Comparison of ENCODE assay signal across 8 cellular contexts in the genomic region with DNA sequence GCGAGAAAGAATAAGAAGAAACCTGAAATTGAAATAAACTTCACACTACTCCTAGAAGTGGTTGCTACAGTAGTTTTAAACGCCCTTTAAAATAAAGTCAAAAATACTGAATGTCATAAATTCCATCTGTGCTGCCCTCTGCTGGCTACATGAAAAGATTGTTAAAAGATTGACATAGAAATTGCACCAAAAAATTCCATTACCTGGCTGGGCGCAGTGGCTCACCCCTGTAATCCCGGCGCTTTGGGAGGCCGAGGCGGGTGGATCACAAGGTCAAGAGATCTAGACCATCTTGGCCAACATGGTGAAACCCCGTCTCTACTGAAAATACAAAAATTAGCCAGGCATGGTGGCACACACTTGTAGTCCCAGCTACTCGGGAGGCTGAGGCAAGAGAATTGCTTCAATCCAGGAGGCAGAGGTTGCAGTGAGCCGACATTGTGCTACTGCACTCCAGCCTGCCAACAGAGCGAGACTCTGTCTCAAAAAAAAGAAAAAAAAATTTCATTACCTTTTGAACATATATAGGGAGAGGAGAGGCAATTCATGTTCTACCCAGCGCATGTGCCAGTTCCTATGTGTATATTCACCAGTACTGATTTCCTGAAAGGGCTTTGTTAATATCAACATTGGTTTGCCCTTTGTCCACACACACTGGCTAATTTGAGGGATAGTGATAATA. TPM values are rescaled to one million over a fixed set of nuclear protein-coding genes. Genes with fewer than 3 reads are reported as not detected.
DNase-seq lines count a peak whose midpoint lies in the region; ATAC-seq and TF ChIP-seq lines count a peak whose summit lies in the region.

No MANE protein-coding gene starts in this region.

- H3K27ac ChIP-seq in 22Rv1 (no peak overlapping the region), mammary epithelial cell (ENCODE audit: insufficient read depth, low read depth, low read length) (no peak overlapping the region), vagina (peak overlapping the region; percentile 92)

- H3K36me3 ChIP-seq in mammary epithelial cell (ENCODE audit: insufficient read depth, low read length) = no peaks in the 10 kb centered on the region
- no peaks in the 10 kb centered on the region for H3K36me3 ChIP-seq in vagina

- H3K9ac ChIP-seq in mammary epithelial cell (ENCODE audit: insufficient read depth, low read length) = no peak overlapping the region

- DNase-seq in EL = peak; percentile 41
- DNase-seq in SK-MEL-5 (ENCODE audit: low read depth, low spot score) = peak; percentile 72
- DNase-seq in mammary epithelial cell = no peak
- peak; percentile 67 for DNase-seq in medulla oblongata (ENCODE audit: extremely low spot score)
- no peak for DNase-seq in vagina (ENCODE audit: extremely low spot score in 2 of 2)

- H3K27me3 ChIP-seq in mammary epithelial cell (ENCODE audit: insufficient read depth, low read length) = no peaks in the 10 kb centered on the region
- no peaks in the 10 kb centered on the region for H3K27me3 ChIP-seq in vagina

- no peaks in the 10 kb centered on the region for H3K9me3 ChIP-seq in mammary epithelial cell (replicated peaks; ENCODE audit: insufficient read depth, low read length)
- no peaks in the 10 kb centered on the region for H3K9me3 ChIP-seq in vagina

- peaks cover 24% of the 10 kb centered on the region for H3K4me1 ChIP-seq in mammary epithelial cell (ENCODE audit: insufficient read depth, low read length)
- H3K4me1 ChIP-seq in vagina = peaks cover 55% of the 10 kb centered on the region

- TF ChIP-seq CTCF in 22Rv1 (IDR thresholded peaks at IDR 0.05) (peak; percentile 82), mammary epithelial cell (conservative IDR thresholded peaks at IDR 0.05 in 1 of 2, IDR thresholded peaks at IDR 0.05 in 1 of 2; ENCODE audit: extremely low read depth in 1 of 2, insufficient read depth in 1 of 2, low read depth in 1 of 2, low read length in 2 of 2) (peak; percentile 40 to 48), vagina (IDR thresholded peaks at IDR 0.05) (peak; percentile 29 to 47 (median 40))

- in situ Hi-C loops in SK-MEL-5 (cut with HindIII; ENCODE audit: low pct_unique_long_range_greater_than_20kb, low sequenced_read_pairs) = no loop called here
- in situ Hi-C loops in mammary epithelial cell (cut with MboI; ENCODE audit: low sequenced_read_pairs in 2 of 2) = no loop called here

- no peak for TF ChIP-seq POLR2A in vagina (IDR thresholded peaks at IDR 0.05)

- H4K20me1 ChIP-seq in mammary epithelial cell (ENCODE audit: insufficient read depth, low read length) = no peaks in the 10 kb centered on the region

- no peak overlapping the region for H2AFZ ChIP-seq in mammary epithelial cell (ENCODE audit: low read depth, low read length)

- H3K4me2 ChIP-seq in mammary epithelial cell (ENCODE audit: insufficient read depth, low read depth, low read length) = no peak overlapping the region

- 46% methylated on average over 12 of the region's 12 CpGs for WGBS in mammary epithelial cell (ENCODE audit: low coverage, missing lambda C conversion rate)

- dilution Hi-C loops in mammary epithelial cell (cut with HindIII; ENCODE audit: low sequenced_read_pairs) = no loop called here

- BruUV-seq in mammary epithelial cell (replicated peaks; lab: Mats Ljungman, UMichigan) = no TSS peak

- CTCF ChIA-PET in mammary epithelial cell (lab: Charles Lee; ENCODE audit: low non-redundant PET) = no interaction called here

- ATAC-seq in GM21529 (IDR thresholded peaks at IDR 0.05; ENCODE audit: unreplicated experiment) = no peak
- ATAC-seq in HG03039 (IDR thresholded peaks at IDR 0.05; ENCODE audit: unreplicated experiment) = no peak

- H3K4me3 ChIP-seq in mammary epithelial cell (replicated peaks in 1 of 3; ENCODE audit: insufficient read depth in 1 of 3, low read depth in 2 of 3, low read length in 3 of 3) = no peak overlapping the region
- H3K4me3 ChIP-seq in vagina = no peak overlapping the region

- peaks cover 75% of the 10 kb centered on the region for H3K79me2 ChIP-seq in mammary epithelial cell (ENCODE audit: insufficient read depth, low read length)

- intact Hi-C loops in mammary epithelial cell (cut with micrococcal nuclease) (loop anchor here (1.0 to 2.0 kb wide), 3 partner anchors 29 to 248 kb away; no protein-coding TSS in a partner anchor), vagina (cut with DNase I) (no loop called here)

RNA-seq across cellular contexts. Expression of a gene that starts 36.5 kb away (rescaled TPM):
- total RNA-seq in SK-MEL-5 (2014; rRNA removed; shearing (Covaris generic)) = 60.7 and 69.2 TPM in 2 replicates
- 94.5 and 109 TPM in 2 replicates for polyA plus RNA-seq in SK-MEL-5 (2015; cell fraction: cytosol; rRNA removed)
- 196 and 273 TPM in 2 replicates for polyA plus RNA-seq in SK-MEL-5 (2015; cell fraction: nucleus; rRNA removed)
- total RNA-seq in mammary epithelial cell (10 to 100 TPM; 25.8 to 35.7 TPM), vagina (62.9 TPM)
- polyA plus RNA-seq in mammary epithelial cell = 18.2 TPM
- polyA minus RNA-seq in mammary epithelial cell = 10.1 TPM

Comparison
In these comparisons a context has a peak if more than half of its experiments do, and no peak if none do; other contexts are left out.
1. DNase-seq: peak in EL (single experiment), SK-MEL-5 (single experiment) and medulla oblongata (single experiment); none in mammary epithelial cell (single experiment) and vagina (0 of 2).
2. Peak in every context shown above with its lines, with median percentiles within 50 percentile points of each other: CTCF ChIP-seq.